10 cellular contexts compared by ENCODE assay signal in genomic region chr15:29747837-29748417, GRCh38.
DNase-seq lines count a peak whose midpoint lies in the region; ATAC-seq and TF ChIP-seq lines count a peak whose summit lies in the region.
"Had no signal": no experiment of that assay in that cellular context is flagged by ENCODE, and none has a peak within 500 bp of the region (broad histone marks: within the 10 kb centered on the region; RNA-seq: fewer than 3 reads in every experiment).

No MANE protein-coding gene starts in this region.

- H3K4me3 Mint-ChIP-seq in activated CD4-positive, alpha-beta T cell treated with anti-CD3 and anti-CD28 coated beads for 36 hours, result no peak overlapping the region
- H3K4me3 Mint-ChIP-seq: activated naive CD8-positive, alpha-beta T cell treated with anti-CD3 and anti-CD28 coated beads, Interleukin-2, amount 10 ng/mL, durations not matched to agents 7 days and 5 days had no signal

- no TSS peak for BruUV-seq in A673 (replicated peaks; lab: Mats Ljungman, UMichigan)

- no peak overlapping the region for H3K27ac Mint-ChIP-seq in activated CD4-positive, alpha-beta T cell treated with anti-CD3 and anti-CD28 coated beads for 36 hours
- H3K27ac Mint-ChIP-seq: activated naive CD8-positive, alpha-beta T cell treated with anti-CD3 and anti-CD28 coated beads, Interleukin-2, amount 10 ng/mL, durations not matched to agents 7 days and 5 days had no signal

- H3K9me3 ChIP-seq in A673 (ENCODE audit: low read depth, low read length, poor library complexity, severe bottlenecking), result no peaks in the 10 kb centered on the region

- H3K36me3 ChIP-seq in A673 (ENCODE audit: insufficient read depth, low read length, poor library complexity, severe bottlenecking), result no peaks in the 10 kb centered on the region

- POLR2A ChIA-PET in A673 (lab: Charles Lee; ENCODE audit: low non-redundant PET), result no interaction called here
- POLR2A ChIA-PET in activated CD4-positive, alpha-beta T cell treated with anti-CD3 and anti-CD28 coated beads for 36 hours (lab: Charles Lee), result no interaction called here

- no peaks in the 10 kb centered on the region for H3K27me3 ChIP-seq in A673 (replicated peaks; ENCODE audit: insufficient read depth, low read depth, low read length, poor library complexity)

- H3K27ac ChIP-seq in A673 (ENCODE audit: low read depth, low read length, poor library complexity, severe bottlenecking), result no peak overlapping the region
- H3K27ac ChIP-seq in angular gyrus (ENCODE audit: low read depth, low read length), result peak overlapping the region; percentile 40

- intact Hi-C loops in A673 (cut with micrococcal nuclease; ENCODE audit: unreplicated experiment), result loop anchor here (2.0 kb wide), 1 partner anchor 177 kb away; no protein-coding TSS in a partner anchor
- intact Hi-C loops in activated CD4-positive, alpha-beta T cell treated with anti-CD3 and anti-CD28 coated beads for 36 hours (cut with DNase I, micrococcal nuclease), result loop anchor here in 1 of 2 experiments (5.0 kb wide), 1 partner anchor 179 kb away; no protein-coding TSS in a partner anchor

- no peaks in the 10 kb centered on the region for H3K4me1 ChIP-seq in A673 (ENCODE audit: insufficient read depth, low read length, poor library complexity, severe bottlenecking)

- peak; percentile 22 for DNase-seq in A673 (ENCODE audit: low spot score)
- peak; percentile 27 for DNase-seq in HCEC 1CT
- no peak for DNase-seq in left lobe of liver (ENCODE audit: low spot score)
- DNase-seq in activated CD4-positive, alpha-beta T cell treated with anti-CD3 and anti-CD28 coated beads for 36 hours, result no peak
- DNase-seq in ureter (ENCODE audit: low spot score), result no peak
- DNase-seq: activated naive CD8-positive, alpha-beta T cell treated with anti-CD3 and anti-CD28 coated beads, Interleukin-2, amount 10 ng/mL, durations not matched to agents 7 days and 5 days; Kasumi-1 had no signal

- H3K27me3 Mint-ChIP-seq in activated CD4-positive, alpha-beta T cell treated with anti-CD3 and anti-CD28 coated beads for 36 hours, result peaks cover 18% of the 10 kb centered on the region

- peak; percentile 68 for TF ChIP-seq CTCF in A673 (conservative IDR thresholded peaks at IDR 0.05; ENCODE audit: low read depth, low read length)

- H3K4me1 Mint-ChIP-seq in activated CD4-positive, alpha-beta T cell treated with anti-CD3 and anti-CD28 coated beads for 36 hours, result no peaks in the 10 kb centered on the region
- H3K4me1 Mint-ChIP-seq: activated naive CD8-positive, alpha-beta T cell treated with anti-CD3 and anti-CD28 coated beads, Interleukin-2, amount 10 ng/mL, durations not matched to agents 7 days and 5 days had no signal

- CTCF ChIA-PET in A673 (lab: Charles Lee), result interaction anchor here (0.6 to 2.2 kb wide), 6 partner anchors 9 to 327 kb away, joined by 3 to 42 read pairs (median 7); no protein-coding TSS in a partner anchor
- CTCF ChIA-PET in activated CD4-positive, alpha-beta T cell treated with anti-CD3 and anti-CD28 coated beads for 36 hours (lab: Charles Lee), result interaction anchor here (1.3 to 2.0 kb wide), 2 partner anchors 178 to 329 kb away, joined by 3 to 14 read pairs; no protein-coding TSS in a partner anchor

- H3K36me3 Mint-ChIP-seq in activated CD4-positive, alpha-beta T cell treated with anti-CD3 and anti-CD28 coated beads for 36 hours (ENCODE audit: low read depth), result no peaks in the 10 kb centered on the region
- H3K36me3 Mint-ChIP-seq: activated naive CD8-positive, alpha-beta T cell treated with anti-CD3 and anti-CD28 coated beads, Interleukin-2, amount 10 ng/mL, durations not matched to agents 7 days and 5 days had no signal

- ATAC-seq in left lobe of liver, result peak; percentile 43
- no peak for ATAC-seq in activated CD4-positive, alpha-beta T cell treated with anti-CD3 and anti-CD28 coated beads for 36 hours
- no peak for ATAC-seq in GM19328 (IDR thresholded peaks at IDR 0.05; ENCODE audit: unreplicated experiment)
- no peak for ATAC-seq in GM18909 (IDR thresholded peaks at IDR 0.05; ENCODE audit: poor library complexity, unreplicated experiment)

- H3K4me3 ChIP-seq in A673 (ENCODE audit: low read depth, low read length, poor library complexity, severe bottlenecking), result no peak overlapping the region

- H3K9me3 Mint-ChIP-seq in activated CD4-positive, alpha-beta T cell treated with anti-CD3 and anti-CD28 coated beads for 36 hours (ENCODE audit: low read depth), result no peaks in the 10 kb centered on the region
- H3K9me3 Mint-ChIP-seq: activated naive CD8-positive, alpha-beta T cell treated with anti-CD3 and anti-CD28 coated beads, Interleukin-2, amount 10 ng/mL, durations not matched to agents 7 days and 5 days had no signal

Comparison
In these comparisons a context has a peak if more than half of its experiments do, and no peak if none do; other contexts are left out.
1. DNase-seq: peak in A673 (single experiment) and HCEC 1CT (single experiment); none in left lobe of liver (single experiment), activated CD4-positive, alpha-beta T cell treated with anti-CD3 and anti-CD28 coated beads for 36 hours (single experiment) and ureter (single experiment).